8 cellular contexts compared by ENCODE assay signal in genomic region chr2:205687018-205687956, GRCh38. TPM values are rescaled to one million over a fixed set of nuclear protein-coding genes. Genes with fewer than 3 reads are reported as not detected.
DNase-seq lines count a peak whose midpoint lies in the region; ATAC-seq, FAIRE-seq and TF ChIP-seq lines count a peak whose summit lies in the region.

No MANE protein-coding gene starts in this region.

- CTCF ChIA-PET in activated CD4-positive, alpha-beta T cell treated with anti-CD3 and anti-CD28 coated beads, Interleukin-2, amount 10 ng/mL, durations not matched to agents 7 days and 5 days (lab: Charles Lee): no interaction called here

- H3K4me3 ChIP-seq in astrocyte of the spinal cord (ENCODE audit: low read depth, low read length) (peak overlapping the region; percentile 77), kidney (ENCODE audit: low read length in 2 of 2) (peak overlapping the region; percentile 60 to 61), suprapubic skin (peak overlapping the region; percentile 57), MM.1S (ENCODE audit: low read length) (no peak overlapping the region)

- H4K20me1 ChIP-seq in MM.1S (ENCODE audit: insufficient read depth, low read length): no peaks in the 10 kb centered on the region

- peaks cover 6 to 14% of the 10 kb centered on the region in 2 donors for H3K4me1 ChIP-seq in kidney (ENCODE audit: control insufficient read depth in 1 of 2, insufficient read depth in 1 of 2, low read depth in 1 of 2, low read length in 2 of 2)
- peaks cover 41% of the 10 kb centered on the region for H3K4me1 ChIP-seq in suprapubic skin
- H3K4me1 ChIP-seq in MM.1S (ENCODE audit: low read length): peaks cover 4% of the 10 kb centered on the region; the same call in 1 of the 2 replicates

- no peaks in the 10 kb centered on the region for H3F3A ChIP-seq in MM.1S (ENCODE audit: insufficient read depth, low read length)

- ATAC-seq in sciatic nerve: no peak

- no peaks in the 10 kb centered on the region for H3K79me2 ChIP-seq in MM.1S (ENCODE audit: low read length)

- DNase-seq in activated CD4-positive, alpha-beta T cell treated with anti-CD3 and anti-CD28 coated beads, Interleukin-2, amount 10 ng/mL, durations not matched to agents 7 days and 5 days: no peak
- no peak for DNase-seq in activated CD4-positive, alpha-beta T cell treated with anti-CD3 and anti-CD28 coated beads, Interleukin-2, amount 50 U/mL, for 1 hour
- DNase-seq in astrocyte of the spinal cord (ENCODE audit: low read depth, low spot score): no peak
- DNase-seq in kidney: no peak
- no peak for DNase-seq in suprapubic skin (ENCODE audit: low spot score in 2 of 2)
- DNase-seq in sciatic nerve (ENCODE audit: low spot score): no peak
- DNase-seq in MM.1S: no peak
- no peak for DNase-seq in DMS53 (lab: John Stamatoyannopoulos, UW)

- peaks cover 74% of the 10 kb centered on the region for H3K27me3 Mint-ChIP-seq in activated CD4-positive, alpha-beta T cell treated with anti-CD3 and anti-CD28 coated beads, Interleukin-2, amount 10 ng/mL, durations not matched to agents 7 days and 5 days

- WGBS in suprapubic skin: 78% methylated on average over 20 of the region's 22 CpGs

- H3K27ac Mint-ChIP-seq in activated CD4-positive, alpha-beta T cell treated with anti-CD3 and anti-CD28 coated beads, Interleukin-2, amount 10 ng/mL, durations not matched to agents 7 days and 5 days: no peak overlapping the region

- no peak overlapping the region for H3K4me2 ChIP-seq in MM.1S (ENCODE audit: low read depth, low read length)

- no peak for FAIRE-seq in kidney (lab: Jason Lieb, UNC)

- peaks cover 14% of the 10 kb centered on the region for H3K27me3 ChIP-seq in suprapubic skin
- H3K27me3 ChIP-seq in MM.1S (replicated peaks; ENCODE audit: insufficient read depth, low read length): peaks cover 15% of the 10 kb centered on the region

- H3K4me1 Mint-ChIP-seq in activated CD4-positive, alpha-beta T cell treated with anti-CD3 and anti-CD28 coated beads, Interleukin-2, amount 10 ng/mL, durations not matched to agents 7 days and 5 days: peaks cover 36% of the 10 kb centered on the region

- POLR2A ChIA-PET in activated CD4-positive, alpha-beta T cell treated with anti-CD3 and anti-CD28 coated beads, Interleukin-2, amount 10 ng/mL, durations not matched to agents 7 days and 5 days (lab: Charles Lee): no interaction called here

- intact Hi-C loops in kidney (cut with DNase I): loop anchor here (10.0 kb wide), 1 partner anchor 78 kb away; no protein-coding TSS in a partner anchor
- intact Hi-C loops in sciatic nerve (cut with DNase I): loop anchor here (10.0 kb wide), 1 partner anchor 198 kb away; no protein-coding TSS in a partner anchor

- no peak for TF ChIP-seq EP300 in suprapubic skin (IDR thresholded peaks at IDR 0.05)

- in situ Hi-C loops in astrocyte of the spinal cord (cut with HindIII; ENCODE audit: low sequenced_read_pairs): no loop called here

- no peaks in the 10 kb centered on the region for H3K9me2 ChIP-seq in MM.1S (replicated peaks; ENCODE audit: insufficient read depth, low read length)

- no peak overlapping the region for H2AFZ ChIP-seq in MM.1S (ENCODE audit: low read length)

- H3K36me3 Mint-ChIP-seq in activated CD4-positive, alpha-beta T cell treated with anti-CD3 and anti-CD28 coated beads, Interleukin-2, amount 10 ng/mL, durations not matched to agents 7 days and 5 days (ENCODE audit: low read depth): no peaks in the 10 kb centered on the region

- TF ChIP-seq CTCF in astrocyte of the spinal cord (IDR thresholded peaks at IDR 0.05; ENCODE audit: low read depth, low read length) (no peak), kidney (IDR thresholded peaks at IDR 0.05; ENCODE audit: borderline replicate concordance, extremely low read depth, insufficient read depth) (no peak), suprapubic skin (IDR thresholded peaks at IDR 0.05) (no peak), MM.1S (IDR thresholded peaks at IDR 0.05; ENCODE audit: low read length) (no peak)

- TF ChIP-seq POLR2A in suprapubic skin (IDR thresholded peaks at IDR 0.05): no peak

- no peaks in the 10 kb centered on the region for H3K9me3 Mint-ChIP-seq in activated CD4-positive, alpha-beta T cell treated with anti-CD3 and anti-CD28 coated beads, Interleukin-2, amount 10 ng/mL, durations not matched to agents 7 days and 5 days

- H3K27ac ChIP-seq in kidney (ENCODE audit: low read depth in 2 of 2, low read length in 2 of 2): no peak overlapping the region
- no peak overlapping the region for H3K27ac ChIP-seq in suprapubic skin
- H3K27ac ChIP-seq in MM.1S (ENCODE audit: low read length): no peak overlapping the region

- no peak overlapping the region for H3K9ac ChIP-seq in kidney (ENCODE audit: low read length in 2 of 2)
- no peak overlapping the region for H3K9ac ChIP-seq in MM.1S (ENCODE audit: low read length)

- no peaks in the 10 kb centered on the region for H3K36me3 ChIP-seq in kidney (ENCODE audit: control insufficient read depth in 1 of 2, insufficient read depth in 2 of 2, low read length in 2 of 2)
- H3K36me3 ChIP-seq in suprapubic skin: no peaks in the 10 kb centered on the region
- no peaks in the 10 kb centered on the region for H3K36me3 ChIP-seq in MM.1S (replicated peaks; ENCODE audit: insufficient read depth, low read length)

- peak overlapping the region; percentile 74 for H3K4me3 Mint-ChIP-seq in activated CD4-positive, alpha-beta T cell treated with anti-CD3 and anti-CD28 coated beads, Interleukin-2, amount 10 ng/mL, durations not matched to agents 7 days and 5 days

- H3K9me3 ChIP-seq in kidney (ENCODE audit: control insufficient read depth in 1 of 2, low read length in 2 of 2) (no peaks in the 10 kb centered on the region), suprapubic skin (no peaks in the 10 kb centered on the region), MM.1S (replicated peaks; ENCODE audit: insufficient read depth, low read length) (no peaks in the 10 kb centered on the region)

RNA-seq across cellular contexts. Expression of gene NRP2, which starts 5.0 kb away (rescaled TPM):
- total RNA-seq in activated CD4-positive, alpha-beta T cell treated with anti-CD3 and anti-CD28 coated beads, Interleukin-2, amount 10 ng/mL, durations not matched to agents 7 days and 5 days: 1 to 10 TPM; 7.1 to 8.1 TPM
- total RNA-seq in kidney (37.7 TPM), suprapubic skin (1 to 10 TPM; 3.4 to 8.9 (median 6.6) TPM), sciatic nerve (316 TPM)
- polyA plus RNA-seq in kidney (ENCODE audit: insufficient read depth, low read depth, low replicate concordance): 2.3 TPM
